Comparison of ENCODE assay signal across 9 cellular contexts in the genomic region with DNA sequence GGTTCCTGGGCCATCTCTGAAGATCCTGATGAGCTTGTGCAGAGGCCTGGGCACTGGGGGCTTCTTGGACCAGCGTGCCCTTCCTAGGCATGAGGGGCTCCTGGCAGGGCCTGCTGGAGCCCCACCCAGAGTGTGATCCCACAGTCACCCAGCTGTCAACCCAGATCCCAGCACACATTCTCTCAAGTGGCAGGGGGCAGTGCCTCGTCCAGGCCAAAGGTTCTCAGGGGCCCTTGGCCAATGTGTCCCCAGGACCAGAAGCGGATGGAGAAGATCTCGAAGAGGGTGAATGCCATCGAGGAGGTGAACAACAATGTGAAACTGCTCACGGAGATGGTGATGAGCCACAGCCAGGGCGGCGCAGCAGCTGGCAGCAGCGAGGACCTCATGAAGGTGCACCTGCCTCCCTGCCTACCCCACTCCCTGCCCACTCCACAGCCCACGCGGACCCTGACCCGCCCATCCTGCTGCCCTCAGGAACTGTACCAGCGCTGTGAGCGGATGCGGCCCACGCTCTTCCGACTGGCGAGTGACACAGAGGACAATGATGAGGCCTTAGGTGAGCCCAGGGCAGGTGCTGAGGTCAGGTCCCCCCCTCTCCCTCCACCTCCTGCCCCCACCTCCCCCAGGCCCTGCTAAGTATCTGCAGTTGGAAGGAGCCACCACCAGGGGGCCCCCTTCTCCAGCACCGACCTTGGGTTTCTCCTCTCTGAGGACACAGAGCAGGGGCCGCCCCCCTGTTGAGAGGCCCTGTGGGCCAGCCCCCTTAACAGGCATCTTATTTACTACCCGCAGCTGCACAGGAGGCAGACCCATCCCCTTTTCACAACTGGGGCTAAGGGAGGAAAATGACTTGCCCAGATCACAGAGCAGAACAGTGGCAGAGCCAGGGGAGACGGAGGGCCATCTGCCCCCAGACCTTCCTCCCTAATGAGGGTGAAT. TPM values are rescaled to one million over a fixed set of nuclear protein-coding genes. Genes with fewer than 3 reads are reported as not detected.
A peak's percentile ranks its signal among the peaks of the same experiment; 100 is the strongest.
DNase-seq lines count a peak whose midpoint lies in the region; ATAC-seq, FAIRE-seq and TF ChIP-seq lines count a peak whose summit lies in the region.
"Had no signal": no experiment of that assay in that cellular context is flagged by ENCODE, and none has a peak within 500 bp of the region (broad histone marks: within the 10 kb centered on the region; RNA-seq: fewer than 3 reads in every experiment).

No MANE protein-coding gene starts in this region.

- peak; percentile 62 for ATAC-seq in left lobe of liver
- ATAC-seq in GM18861 (IDR thresholded peaks at IDR 0.05; ENCODE audit: unreplicated experiment) = no peak
- no peak for ATAC-seq in GM18502 (IDR thresholded peaks at IDR 0.05; ENCODE audit: poor library complexity, unreplicated experiment)

- TF ChIP-seq CTCF in GM10266 (IDR thresholded peaks at IDR 0.05; ENCODE audit: control insufficient read depth, insufficient read depth, low read depth, missing control alignments) (peak; percentile 75), bronchial epithelial cell (IDR thresholded peaks at IDR 0.05; ENCODE audit: insufficient read depth, low read length, severe bottlenecking) (peak; percentile 68)

- peaks cover 16% of the 10 kb centered on the region for H3K36me3 ChIP-seq in MG63
- peaks cover 16% of the 10 kb centered on the region for H3K36me3 ChIP-seq in bronchial epithelial cell (ENCODE audit: control insufficient read depth, insufficient read depth, low read length)

- no peak for FAIRE-seq in bronchial epithelial cell (lab: Jason Lieb, UNC)
- FAIRE-seq: endometrium had no signal

- peak; percentile 80 for DNase-seq in GM10266 (ENCODE audit: extremely low spot score)
- peak; percentile 49 for DNase-seq in MG63
- DNase-seq in activated CD4-positive, CD25-positive, alpha-beta regulatory T cell treated with anti-CD3 and anti-CD28 coated beads, Interleukin-2, amount 50 U/mL, for 16 hours (ENCODE audit: low read depth, low spot score) = peak; percentile 61
- no peak for DNase-seq in bronchial epithelial cell (ENCODE audit: low read depth)
- no peak for DNase-seq in left lobe of liver (ENCODE audit: low spot score)
- DNase-seq in stimulated activated CD8-positive, alpha-beta memory T cell treated with anti-CD3 and anti-CD28 coated beads, Interleukin-12 subunit alpha, Interleukin-12 subunit beta, amount 100 ng/mL, for 1 hour (ENCODE audit: low read depth) = peak; percentile 66

- H3K4me3 ChIP-seq in MG63 (no peak overlapping the region), bronchial epithelial cell (ENCODE audit: low read depth, low read length) (no peak overlapping the region)

- no peaks in the 10 kb centered on the region for H3K27me3 ChIP-seq in MG63
- H3K27me3 ChIP-seq in bronchial epithelial cell (ENCODE audit: control insufficient read depth, insufficient read depth, low read length) = no peaks in the 10 kb centered on the region

- H3K9me3 ChIP-seq in MG63 = no peaks in the 10 kb centered on the region

RNA-seq across cellular contexts. Expression of a gene that starts 14.7 kb away (rescaled TPM):
- total RNA-seq in MG63 (2014; rRNA removed; shearing (Covaris generic); ENCODE audit: low replicate concordance) = 13.8 and 33.2 TPM in 2 replicates
- total RNA-seq in bronchial epithelial cell (36.1 and 41.5 TPM in 2 replicates), left lobe of liver (27.3 TPM)

RNA-seq across cellular contexts. Expression of a gene that starts 16.1 kb away (rescaled TPM):
- 0.95 TPM in 1 of 2 replicates, not detected in the other for total RNA-seq in MG63 (2014; rRNA removed; shearing (Covaris generic); ENCODE audit: low replicate concordance)
- 15.5 and 15.6 TPM in 2 replicates for total RNA-seq in bronchial epithelial cell
- total RNA-seq in left lobe of liver = 3.0 TPM

RNA-seq across cellular contexts. Expression of a gene that starts 35.2 kb away (rescaled TPM):
- 18.0 and 24.2 TPM in 2 replicates for total RNA-seq in MG63 (2014; rRNA removed; shearing (Covaris generic); ENCODE audit: low replicate concordance)
- total RNA-seq in bronchial epithelial cell (2.2 and 3.4 TPM in 2 replicates), left lobe of liver (40.9 TPM)

RNA-seq across cellular contexts. Expression of a gene that starts 43.5 kb away (rescaled TPM):
- not detected in 2 replicates for total RNA-seq in MG63 (2014; rRNA removed; shearing (Covaris generic); ENCODE audit: low replicate concordance)
- total RNA-seq in bronchial epithelial cell = not detected in 2 replicates
- total RNA-seq in left lobe of liver = 0.65 TPM

RNA-seq across cellular contexts. Expression of a gene that starts 52.1 kb away (rescaled TPM):
- 3,913 and 4,947 TPM in 2 replicates for total RNA-seq in MG63 (2014; rRNA removed; shearing (Covaris generic); ENCODE audit: low replicate concordance)
- 1,816 and 1,987 TPM in 2 replicates for total RNA-seq in bronchial epithelial cell
- total RNA-seq in left lobe of liver = 115 TPM

Comparison
In these comparisons a context has a peak if more than half of its experiments do, and no peak if none do; other contexts are left out.
1. DNase-seq: peak in GM10266 (single experiment), MG63 (single experiment), activated CD4-positive, CD25-positive, alpha-beta regulatory T cell treated with anti-CD3 and anti-CD28 coated beads, Interleukin-2, amount 50 U/mL, for 16 hours (single experiment) and stimulated activated CD8-positive, alpha-beta memory T cell treated with anti-CD3 and anti-CD28 coated beads, Interleukin-12 subunit alpha, Interleukin-12 subunit beta, amount 100 ng/mL, for 1 hour (single experiment); none in bronchial epithelial cell (single experiment) and left lobe of liver (single experiment).